ENCODE assay signal across 13 cellular contexts in the genomic region with DNA sequence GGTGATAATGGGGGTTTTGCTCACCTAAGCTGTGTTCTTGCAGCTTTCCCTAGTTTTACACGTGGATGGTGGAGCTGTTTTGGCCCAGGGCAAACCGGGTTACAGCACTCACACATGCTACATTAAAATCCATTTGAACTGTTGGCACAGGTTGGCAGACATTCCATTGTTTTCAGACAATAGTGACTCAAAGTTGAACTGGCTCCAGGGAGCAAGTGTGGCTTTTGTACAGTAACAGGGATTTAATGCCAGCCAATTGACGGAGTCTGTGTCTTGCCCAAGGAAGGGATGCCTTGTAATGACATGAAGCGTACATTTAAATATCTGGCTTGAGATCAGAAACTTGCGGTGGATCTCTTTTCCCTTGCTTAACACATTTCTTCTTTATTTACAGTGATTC.
DNase-seq lines count a peak whose midpoint lies in the region; ATAC-seq, FAIRE-seq and TF ChIP-seq lines count a peak whose summit lies in the region.
"Had no signal": no experiment of that assay in that cellular context is flagged by ENCODE, and none has a peak within 500 bp of the region (broad histone marks: within the 10 kb centered on the region; RNA-seq: fewer than 3 reads in every experiment).

No MANE protein-coding gene starts in this region.

- TF ChIP-seq POLR2A in ovary (IDR thresholded peaks at IDR 0.05): no peak

- no peaks in the 10 kb centered on the region for H3K9me3 Mint-ChIP-seq in activated naive CD4-positive, alpha-beta T cell treated with anti-CD3 and anti-CD28 coated beads, Interleukin-2, amount 50 U/mL, for 24 hours
- no peaks in the 10 kb centered on the region for H3K9me3 Mint-ChIP-seq in activated naive CD4-positive, alpha-beta T cell treated with anti-CD3 and anti-CD28 coated beads, Interleukin-2, amount 50 U/mL, for 72 hours
- no peaks in the 10 kb centered on the region for H3K9me3 Mint-ChIP-seq in WTC11
- no peaks in the 10 kb centered on the region for H3K9me3 Mint-ChIP-seq in stimulated activated naive B cell treated with anti-CD40 and anti-IgM and Interleukin-4, amounts not matched to agents 10 μg/mL and 1 μg/mL and 100 μg/mL, for 72 hours

- intact Hi-C loops in heart right ventricle (cut with DNase I): loop anchor here in 2 of 10 donors (10.0 kb wide), 2 partner anchors 225 to 775 kb away; no protein-coding TSS in a partner anchor
- intact Hi-C loops in ovary (cut with DNase I): no loop called here

- POLR2A ChIA-PET in WTC11 (lab: Charles Lee): interaction anchor here (0.5 kb wide), 1 partner anchor 26 kb away, joined by 6 read pairs; no protein-coding TSS in a partner anchor

- H3K27me3 ChIP-seq in heart right ventricle: no peaks in the 10 kb centered on the region
- H3K27me3 ChIP-seq in ovary: no peaks in the 10 kb centered on the region

- no peaks in the 10 kb centered on the region for H3K9me3 ChIP-seq in heart right ventricle
- H3K9me3 ChIP-seq in ovary: no peaks in the 10 kb centered on the region

- CTCF ChIA-PET in WTC11 (lab: Charles Lee): interaction anchor here (1.0 kb wide), 1 partner anchor 144 kb away, joined by 4 read pairs; no protein-coding TSS in a partner anchor

- no peaks in the 10 kb centered on the region for H3K27me3 Mint-ChIP-seq in activated naive CD4-positive, alpha-beta T cell treated with anti-CD3 and anti-CD28 coated beads, Interleukin-2, amount 50 U/mL, for 24 hours
- no peaks in the 10 kb centered on the region for H3K27me3 Mint-ChIP-seq in WTC11 (ENCODE audit: low read depth)
- H3K27me3 Mint-ChIP-seq in stimulated activated naive B cell treated with anti-CD40 and anti-IgM and Interleukin-4, amounts not matched to agents 10 μg/mL and 1 μg/mL and 100 μg/mL, for 72 hours: no peaks in the 10 kb centered on the region

- peaks cover 77% of the 10 kb centered on the region for H3K4me1 Mint-ChIP-seq in activated naive CD4-positive, alpha-beta T cell treated with anti-CD3 and anti-CD28 coated beads, Interleukin-2, amount 50 U/mL, for 24 hours
- peaks cover 93% of the 10 kb centered on the region for H3K4me1 Mint-ChIP-seq in WTC11
- H3K4me1 Mint-ChIP-seq in stimulated activated naive B cell treated with anti-CD40 and anti-IgM and Interleukin-4, amounts not matched to agents 10 μg/mL and 1 μg/mL and 100 μg/mL, for 72 hours: peaks cover 32 to 69% of the 10 kb centered on the region in 2 donors

- TF ChIP-seq EP300 in ovary (IDR thresholded peaks at IDR 0.05): no peak

- peaks cover 0 to 15% (median 0%) of the 10 kb centered on the region in 9 donors for H3K36me3 ChIP-seq in heart right ventricle
- H3K36me3 ChIP-seq in ovary: no peaks in the 10 kb centered on the region

- no peak for ATAC-seq in activated naive CD4-positive, alpha-beta T cell treated with anti-CD3 and anti-CD28 coated beads, Interleukin-2, amount 50 U/mL, for 72 hours
- peak; percentile 6; the same call in 1 of the 2 replicates for ATAC-seq in WTC11
- peak in 7 of 8 donors; percentile 41 to 73 (median 64) for ATAC-seq in heart right ventricle
- no peak for ATAC-seq in stimulated activated naive B cell treated with anti-CD40 and anti-IgM and Interleukin-4, amounts not matched to agents 10 μg/mL and 1 μg/mL and 100 μg/mL, for 72 hours (replicated peaks)

- H3K27ac Mint-ChIP-seq in activated naive CD4-positive, alpha-beta T cell treated with anti-CD3 and anti-CD28 coated beads, Interleukin-2, amount 50 U/mL, for 24 hours: peak overlapping the region; percentile 65
- peak overlapping the region in 1 of 2 donors; percentile 12 for H3K27ac Mint-ChIP-seq in activated naive CD4-positive, alpha-beta T cell treated with anti-CD3 and anti-CD28 coated beads, Interleukin-2, amount 50 U/mL, for 72 hours
- H3K27ac Mint-ChIP-seq in WTC11: peak overlapping the region; percentile 43
- peak overlapping the region; percentile 42 for H3K27ac Mint-ChIP-seq in stimulated activated naive B cell treated with anti-CD40 and anti-IgM and Interleukin-4, amounts not matched to agents 10 μg/mL and 1 μg/mL and 100 μg/mL, for 72 hours

- H3K27ac ChIP-seq in heart right ventricle (no peak overlapping the region), ovary (no peak overlapping the region)

- no peak for FAIRE-seq in D721Med (lab: Jason Lieb, UNC)

- H3K4me1 ChIP-seq in heart right ventricle (peaks cover 17 to 81% (median 47%) of the 10 kb centered on the region in 9 donors), ovary (ENCODE audit: insufficient read depth) (peaks cover 8% of the 10 kb centered on the region)

- H3K4me3 ChIP-seq in heart right ventricle (no peak overlapping the region), ovary (no peak overlapping the region)

- no peak overlapping the region for H3K4me3 Mint-ChIP-seq in activated naive CD4-positive, alpha-beta T cell treated with anti-CD3 and anti-CD28 coated beads, Interleukin-2, amount 50 U/mL, for 24 hours
- H3K4me3 Mint-ChIP-seq in WTC11: no peak overlapping the region
- H3K4me3 Mint-ChIP-seq in stimulated activated naive B cell treated with anti-CD40 and anti-IgM and Interleukin-4, amounts not matched to agents 10 μg/mL and 1 μg/mL and 100 μg/mL, for 72 hours: no peak overlapping the region

- H3K36me3 Mint-ChIP-seq in activated naive CD4-positive, alpha-beta T cell treated with anti-CD3 and anti-CD28 coated beads, Interleukin-2, amount 50 U/mL, for 24 hours: peaks cover 24% of the 10 kb centered on the region
- peaks cover 0 to 27% of the 10 kb centered on the region in 2 donors for H3K36me3 Mint-ChIP-seq in activated naive CD4-positive, alpha-beta T cell treated with anti-CD3 and anti-CD28 coated beads, Interleukin-2, amount 50 U/mL, for 72 hours
- H3K36me3 Mint-ChIP-seq in WTC11: peaks cover 10% of the 10 kb centered on the region
- H3K36me3 Mint-ChIP-seq in stimulated activated naive B cell treated with anti-CD40 and anti-IgM and Interleukin-4, amounts not matched to agents 10 μg/mL and 1 μg/mL and 100 μg/mL, for 72 hours: peaks cover 14 to 46% of the 10 kb centered on the region in 2 donors

- DNase-seq in activated naive CD4-positive, alpha-beta T cell treated with anti-CD3 and anti-CD28 coated beads, Interleukin-2, amount 50 U/mL, for 72 hours (ENCODE audit: low spot score in 2 of 2): no peak
- DNase-seq in WTC11 (ENCODE audit: low spot score) (no peak), heart right ventricle (peak in 1 of 2 donors; percentile 57), ovary (no peak), RKO (ENCODE audit: low spot score) (no peak), D721Med (ENCODE audit: insufficient read length, low spot score) (no peak)
- no peak for DNase-seq in stimulated activated naive B cell treated with anti-CD40 and anti-IgM and Interleukin-4, amounts not matched to agents 10 μg/mL and 1 μg/mL and 100 μg/mL, for 72 hours
- DNase-seq: activated CD4-positive, alpha-beta T cell treated with anti-CD3 and anti-CD28 coated beads, Interleukin-2, amount 50 U/mL, for 1 hour; activated gamma-delta T cell; kidney glomerular epithelial cell; NCI-H82; occipital lobe had no signal

- 44 to 58% methylated on average over 5 of the region's 5 CpGs for WGBS in heart right ventricle, 2 donors
- 89 to 92% (median 90%) methylated on average over 5 of the region's 5 CpGs for whole genome bisulfite sequencing in ovary, 3 donors

- no peak for TF ChIP-seq CTCF in WTC11 (IDR thresholded peaks at IDR 0.05)
- no peak for TF ChIP-seq CTCF in heart right ventricle (IDR thresholded peaks at IDR 0.05)
- TF ChIP-seq CTCF in ovary (IDR thresholded peaks at IDR 0.05): no peak
- no peak for TF ChIP-seq CTCF in D721Med (IDR thresholded peaks at IDR 0.05; ENCODE audit: insufficient read depth, missing control alignments)

TF ChIP-seq in WTC11, 78 proteins besides CTCF, POLR2A, EP300 and RAD21 (continues in another document):
- TF ChIP-seq, protein P1, sequence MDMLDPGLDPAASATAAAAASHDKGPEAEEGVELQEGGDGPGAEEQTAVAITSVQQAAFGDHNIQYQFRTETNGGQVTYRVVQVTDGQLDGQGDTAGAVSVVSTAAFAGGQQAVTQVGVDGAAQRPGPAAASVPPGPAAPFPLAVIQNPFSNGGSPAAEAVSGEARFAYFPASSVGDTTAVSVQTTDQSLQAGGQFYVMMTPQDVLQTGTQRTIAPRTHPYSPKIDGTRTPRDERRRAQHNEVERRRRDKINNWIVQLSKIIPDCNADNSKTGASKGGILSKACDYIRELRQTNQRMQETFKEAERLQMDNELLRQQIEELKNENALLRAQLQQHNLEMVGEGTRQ (CRISPR knock-in tag; IDR thresholded peaks at IDR 0.05): no peak
- TF ChIP-seq, protein P2, sequence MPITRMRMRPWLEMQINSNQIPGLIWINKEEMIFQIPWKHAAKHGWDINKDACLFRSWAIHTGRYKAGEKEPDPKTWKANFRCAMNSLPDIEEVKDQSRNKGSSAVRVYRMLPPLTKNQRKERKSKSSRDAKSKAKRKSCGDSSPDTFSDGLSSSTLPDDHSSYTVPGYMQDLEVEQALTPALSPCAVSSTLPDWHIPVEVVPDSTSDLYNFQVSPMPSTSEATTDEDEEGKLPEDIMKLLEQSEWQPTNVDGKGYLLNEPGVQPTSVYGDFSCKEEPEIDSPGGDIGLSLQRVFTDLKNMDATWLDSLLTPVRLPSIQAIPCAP (CRISPR knock-in tag; IDR thresholded peaks at IDR 0.05): no peak
- TF ChIP-seq, protein P3, sequence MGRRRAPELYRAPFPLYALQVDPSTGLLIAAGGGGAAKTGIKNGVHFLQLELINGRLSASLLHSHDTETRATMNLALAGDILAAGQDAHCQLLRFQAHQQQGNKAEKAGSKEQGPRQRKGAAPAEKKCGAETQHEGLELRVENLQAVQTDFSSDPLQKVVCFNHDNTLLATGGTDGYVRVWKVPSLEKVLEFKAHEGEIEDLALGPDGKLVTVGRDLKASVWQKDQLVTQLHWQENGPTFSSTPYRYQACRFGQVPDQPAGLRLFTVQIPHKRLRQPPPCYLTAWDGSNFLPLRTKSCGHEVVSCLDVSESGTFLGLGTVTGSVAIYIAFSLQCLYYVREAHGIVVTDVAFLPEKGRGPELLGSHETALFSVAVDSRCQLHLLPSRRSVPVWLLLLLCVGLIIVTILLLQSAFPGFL (CRISPR knock-in tag; IDR thresholded peaks at IDR 0.05; ENCODE audit: borderline replicate concordance): no peak

Comparison
In these comparisons a context has a peak if more than half of its experiments do, and no peak if none do; other contexts are left out.
1. ATAC-seq: peak in WTC11 (single experiment) and heart right ventricle (7 of 8); none in activated naive CD4-positive, alpha-beta T cell treated with anti-CD3 and anti-CD28 coated beads, Interleukin-2, amount 50 U/mL, for 72 hours (0 of 2) and stimulated activated naive B cell treated with anti-CD40 and anti-IgM and Interleukin-4, amounts not matched to agents 10 μg/mL and 1 μg/mL and 100 μg/mL, for 72 hours (0 of 2).